In genomic region chr19:55498246-55498645, GRCh38 we compare ENCODE assay signal across 1 cellular context.
TF ChIP-seq lines count a peak whose summit lies in the region.

No MANE protein-coding gene starts in this region.

TF ChIP-seq in K562, 482 proteins besides CTCF, POLR2A, EP300 and RAD21:
- TF ChIP-seq HDAC2 (IDR thresholded peaks at IDR 0.05) (peak; percentile 36; the same call in 1 of the 2 replicates), ADNP (tag; IDR thresholded peaks at IDR 0.05) (peak; percentile 55; the same call in 1 of the 2 replicates), KDM1A (IDR thresholded peaks at IDR 0.05) (peak; percentile 26 to 57; a peak in 3 of 4 replicates), ZNF407 (IDR thresholded peaks at IDR 0.05; ENCODE audit: low read depth) (no peak), LARP7 (IDR thresholded peaks at IDR 0.05) (no peak), RERE (CRISPR knock-in tag; IDR thresholded peaks at IDR 0.05; ENCODE audit: borderline replicate concordance) (no peak), BCOR (IDR thresholded peaks at IDR 0.05) (peak; percentile 87), KLF16 (IDR thresholded peaks at IDR 0.05) (no peak), RBM25 (IDR thresholded peaks at IDR 0.05; ENCODE audit: low read depth, low read length, severe bottlenecking) (peak; percentile 82), FOS (IDR thresholded peaks at IDR 0.05; ENCODE audit: extremely low read depth, insufficient read length) (no peak), SMARCA5 (IDR thresholded peaks at IDR 0.05) (peak; percentile 63; the same call in 1 of the 2 replicates), ZNF140 (CRISPR knock-in tag; IDR thresholded peaks at IDR 0.05) (no peak), ZNF282 (CRISPR knock-in tag; IDR thresholded peaks at IDR 0.05) (no peak), DIDO1 (tag; IDR thresholded peaks at IDR 0.05; ENCODE audit: low read depth) (no peak), ZFP36 (IDR thresholded peaks at IDR 0.05; ENCODE audit: low read depth, low read length, partially characterized antibody) (peak; percentile 90), HMG20B (CRISPR knock-in tag; IDR thresholded peaks at IDR 0.05) (no peak), ELF1 (tag; IDR thresholded peaks at IDR 0.05) (no peak), ARID2 (IDR thresholded peaks at IDR 0.05) (no peak), ZFP30 (CRISPR knock-in tag; IDR thresholded peaks at IDR 0.05; ENCODE audit: borderline replicate concordance) (no peak), TBL1XR1 (IDR thresholded peaks at IDR 0.05; ENCODE audit: low read length in 2 of 2) (no peak)
